1 cellular context compared by ENCODE assay signal in the genomic region with DNA sequence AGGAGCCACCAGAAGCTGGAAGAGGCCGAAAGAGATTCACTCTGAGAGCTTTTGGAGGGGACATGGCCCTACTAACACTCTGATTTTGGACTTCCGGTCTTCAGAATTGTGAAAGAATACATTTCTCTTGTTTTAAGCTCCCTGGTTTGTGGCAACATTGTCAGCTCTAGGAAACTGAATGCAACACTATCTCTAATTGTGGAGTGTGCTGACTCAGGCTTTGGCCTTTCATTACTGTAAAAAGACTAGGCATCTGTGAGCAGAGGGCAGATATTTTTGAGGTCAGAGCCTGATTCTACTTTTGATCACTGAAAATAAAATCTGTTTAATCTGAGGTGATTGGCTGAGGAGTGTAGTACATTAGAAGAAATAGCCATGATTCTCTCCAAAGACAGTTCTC.
A peak's percentile ranks its signal among the peaks of the same experiment; 100 is the strongest.
TF ChIP-seq lines count a peak whose summit lies in the region.

No MANE protein-coding gene starts in this region.

TF ChIP-seq in HepG2, 621 proteins besides CTCF, POLR2A, EP300 and RAD21 (continued from another document):
- TF ChIP-seq ZNF512 (CRISPR knock-in tag; IDR thresholded peaks at IDR 0.05), result no peak
- TF ChIP-seq ZNF18 (CRISPR knock-in tag; IDR thresholded peaks at IDR 0.05; ENCODE audit: insufficient replicate concordance), result no peak
- no peak for TF ChIP-seq EEA1 (CRISPR knock-in tag; IDR thresholded peaks at IDR 0.05; ENCODE audit: borderline replicate concordance)
- peak in 1 of 2 experiments; percentile 32; a peak in 2 of 4 replicates for TF ChIP-seq MAFK (conservative IDR thresholded peaks at IDR 0.05 in 1 of 2, IDR thresholded peaks at IDR 0.05 in 1 of 2; ENCODE audit: low read length in 2 of 2)
- 0 out of 2 replicates have a peak, but pooled peaks have one; percentile 23 for TF ChIP-seq MAFF (IDR thresholded peaks at IDR 0.05; ENCODE audit: low read depth, low read length)
TF ChIP-seq in HepG2: peak in this region for 2.
